ENCODE assay signal across 1 cellular context in the genomic region with DNA sequence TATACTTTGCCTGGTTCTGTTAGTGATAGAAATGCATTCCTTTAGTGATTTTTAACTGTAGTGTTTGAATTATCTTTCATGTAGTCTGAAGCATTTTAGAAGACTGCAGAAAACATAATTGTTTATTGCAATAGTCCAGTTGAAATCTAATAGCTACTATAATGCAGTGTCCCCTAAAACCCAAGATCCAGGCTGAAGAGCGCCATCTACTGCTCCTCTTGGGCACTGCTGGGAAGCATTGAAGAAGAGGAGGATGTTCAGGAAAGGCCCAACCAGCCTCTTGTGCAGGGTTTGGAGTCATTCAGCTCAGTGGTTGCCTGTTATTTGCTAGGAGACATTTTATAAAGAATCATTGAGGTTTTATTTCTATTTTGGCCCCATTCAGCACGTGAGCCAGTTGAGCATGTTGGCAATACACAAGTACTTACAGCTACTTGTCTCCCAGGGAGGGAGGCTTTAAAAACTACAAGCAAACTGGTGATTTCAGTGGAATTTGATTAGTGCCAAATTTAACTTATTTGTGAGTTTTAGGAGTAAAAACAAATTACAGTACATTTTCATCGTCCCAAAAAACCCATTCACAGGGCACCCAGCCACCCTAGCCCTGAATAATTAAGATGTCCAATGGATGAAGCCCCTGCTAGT.
TF ChIP-seq lines count a peak whose summit lies in the region.

No MANE protein-coding gene starts in this region.

TF ChIP-seq in H1, 55 proteins besides CTCF, POLR2A, EP300 and RAD21:
- no peak for TF ChIP-seq POU5F1 (IDR thresholded peaks at IDR 0.05; ENCODE audit: low read depth, low read length)
- TF ChIP-seq, protein P1, sequence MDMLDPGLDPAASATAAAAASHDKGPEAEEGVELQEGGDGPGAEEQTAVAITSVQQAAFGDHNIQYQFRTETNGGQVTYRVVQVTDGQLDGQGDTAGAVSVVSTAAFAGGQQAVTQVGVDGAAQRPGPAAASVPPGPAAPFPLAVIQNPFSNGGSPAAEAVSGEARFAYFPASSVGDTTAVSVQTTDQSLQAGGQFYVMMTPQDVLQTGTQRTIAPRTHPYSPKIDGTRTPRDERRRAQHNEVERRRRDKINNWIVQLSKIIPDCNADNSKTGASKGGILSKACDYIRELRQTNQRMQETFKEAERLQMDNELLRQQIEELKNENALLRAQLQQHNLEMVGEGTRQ (IDR thresholded peaks at IDR 0.05; ENCODE audit: low read length), result no peak
- TF ChIP-seq KDM1A (IDR thresholded peaks at IDR 0.05; ENCODE audit: borderline replicate concordance, low read length), result no peak
- no peak for TF ChIP-seq NRF1 (IDR thresholded peaks at IDR 0.05; ENCODE audit: low read depth, low read length)
- no peak for TF ChIP-seq SP1 (IDR thresholded peaks at IDR 0.05; ENCODE audit: low read depth, low read length)
- no peak for TF ChIP-seq SIX5 (IDR thresholded peaks at IDR 0.05; ENCODE audit: low read depth, low read length)
- no peak for TF ChIP-seq SP2 (IDR thresholded peaks at IDR 0.05; ENCODE audit: low read length)
- TF ChIP-seq RXRA (IDR thresholded peaks at IDR 0.05; ENCODE audit: insufficient read depth, low read depth, low read length), result no peak
- TF ChIP-seq SIN3A (conservative IDR thresholded peaks at IDR 0.05 in 1 of 2, IDR thresholded peaks at IDR 0.05 in 1 of 2; ENCODE audit: low read depth in 1 of 2, low read length in 2 of 2), result no peak
- TF ChIP-seq CBX8 (IDR thresholded peaks at IDR 0.05; ENCODE audit: borderline replicate concordance, low read depth, low read length), result no peak
- TF ChIP-seq RNF2 (IDR thresholded peaks at IDR 0.05; ENCODE audit: borderline replicate concordance, low read depth, low read length, missing control alignments, poor library complexity, severe bottlenecking), result no peak
- no peak for TF ChIP-seq JUND (IDR thresholded peaks at IDR 0.05; ENCODE audit: low read length)
- TF ChIP-seq CTBP2 (IDR thresholded peaks at IDR 0.05; ENCODE audit: borderline replicate concordance, insufficient read depth, insufficient read length, low read length), result no peak
- no peak for TF ChIP-seq CBX5 (IDR thresholded peaks at IDR 0.05; ENCODE audit: low read depth, low read length)
- TF ChIP-seq NANOG (IDR thresholded peaks at IDR 0.05; ENCODE audit: insufficient read depth, low read depth, low read length, poor library complexity, severe bottlenecking), result no peak
- TF ChIP-seq SAP30 (IDR thresholded peaks at IDR 0.05; ENCODE audit: insufficient read depth, insufficient replicate concordance, low read length), result no peak
